Comparison of ENCODE assay signal across 21 cellular contexts in the genomic region with DNA sequence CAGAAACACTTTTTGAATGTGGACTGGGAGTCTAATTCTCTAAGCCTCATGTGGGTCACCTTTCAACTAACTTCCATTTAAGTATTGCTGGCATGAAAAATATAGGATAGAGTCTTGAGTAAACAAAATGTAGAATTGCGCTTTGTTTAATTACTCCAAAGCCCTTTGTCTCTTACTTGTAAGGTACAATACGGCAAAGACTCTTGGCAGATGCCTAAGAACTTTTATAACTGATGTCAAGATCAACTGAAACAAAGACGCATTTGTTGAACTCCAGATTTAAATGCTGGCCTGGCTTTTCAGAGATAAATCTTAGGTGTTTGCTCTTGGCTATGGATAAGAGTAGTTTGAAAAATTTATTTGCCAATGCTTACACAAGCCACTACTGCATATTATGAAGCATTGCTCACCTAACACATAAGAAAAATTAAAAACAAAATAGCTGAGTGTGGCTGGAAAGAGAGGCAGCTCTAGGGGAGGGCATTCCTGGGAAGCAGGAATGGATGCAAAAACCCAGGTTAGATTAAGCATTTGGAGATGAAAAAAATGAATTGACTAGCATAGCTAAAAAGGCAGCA.
"Had no signal": no experiment of that assay in that cellular context is flagged by ENCODE, and none has a peak within 500 bp of the region (broad histone marks: within the 10 kb centered on the region; RNA-seq: fewer than 3 reads in every experiment).

No MANE protein-coding gene starts in this region.

- DNase-seq: activated B cell treated with CpG ODN at 0.5 μM for 24 hours; activated CD4-positive, alpha-beta T cell treated with anti-CD3 and anti-CD28 coated beads for 48 hours; activated CD8-positive, alpha-beta memory T cell treated with anti-CD3 and anti-CD28 coated beads, Interleukin-2, amount 50 U/mL, for 48 hours; activated CD8-positive, alpha-beta T cell treated with anti-CD3 and anti-CD28 coated beads for 36 hours; activated gamma-delta T cell; activated T-cell treated with anti-CD3 and anti-CD28 coated beads, Interleukin-2, amount 50 U/mL, for 72 hours; amniotic stem cell; effector CD4-positive, alpha-beta T cell; foreskin fibroblast; left cardiac atrium; lower lobe of right lung; midbrain; naive thymus-derived CD4-positive, alpha-beta T cell; ovary; retina; stimulated activated CD4-positive, alpha-beta T cell treated with anti-CD3 and anti-CD28 coated beads, Interleukin-4, amount 100 ng/mL, for 1 hour; stimulated activated naive B cell treated with anti-CD40 and anti-IgM and Interleukin-4, amounts not matched to agents 10 μg/mL and 1 μg/mL and 100 μg/mL, for 72 hours; substantia nigra; T-helper 2 cell had no signal

- H3K27ac ChIP-seq: coronary artery, lower lobe of right lung, ovary had no signal

- H3K9me3 ChIP-seq: lower lobe of right lung, ovary had no signal

- H3K4me1 ChIP-seq: lower lobe of right lung had no signal

- ATAC-seq: activated CD8-positive, alpha-beta T cell treated with anti-CD3 and anti-CD28 coated beads for 36 hours; activated naive CD4-positive, alpha-beta T cell treated with anti-CD3 and anti-CD28 coated beads, Interleukin-2, amount 50 U/mL, for 72 hours; activated T-cell treated with anti-CD3 and anti-CD28 coated beads, Interleukin-2, amount 50 U/mL, for 72 hours; left cardiac atrium; lower lobe of right lung; naive thymus-derived CD4-positive, alpha-beta T cell; stimulated activated naive B cell treated with anti-CD40 and anti-IgM and Interleukin-4, amounts not matched to agents 10 μg/mL and 1 μg/mL and 100 μg/mL, for 72 hours had no signal

- H3K27me3 ChIP-seq: ovary had no signal

- H3K36me3 ChIP-seq: lower lobe of right lung, ovary had no signal

- H3K4me3 ChIP-seq: coronary artery, lower lobe of right lung, ovary had no signal
